ENCODE assay signal across 1 cellular context in the genomic region with DNA sequence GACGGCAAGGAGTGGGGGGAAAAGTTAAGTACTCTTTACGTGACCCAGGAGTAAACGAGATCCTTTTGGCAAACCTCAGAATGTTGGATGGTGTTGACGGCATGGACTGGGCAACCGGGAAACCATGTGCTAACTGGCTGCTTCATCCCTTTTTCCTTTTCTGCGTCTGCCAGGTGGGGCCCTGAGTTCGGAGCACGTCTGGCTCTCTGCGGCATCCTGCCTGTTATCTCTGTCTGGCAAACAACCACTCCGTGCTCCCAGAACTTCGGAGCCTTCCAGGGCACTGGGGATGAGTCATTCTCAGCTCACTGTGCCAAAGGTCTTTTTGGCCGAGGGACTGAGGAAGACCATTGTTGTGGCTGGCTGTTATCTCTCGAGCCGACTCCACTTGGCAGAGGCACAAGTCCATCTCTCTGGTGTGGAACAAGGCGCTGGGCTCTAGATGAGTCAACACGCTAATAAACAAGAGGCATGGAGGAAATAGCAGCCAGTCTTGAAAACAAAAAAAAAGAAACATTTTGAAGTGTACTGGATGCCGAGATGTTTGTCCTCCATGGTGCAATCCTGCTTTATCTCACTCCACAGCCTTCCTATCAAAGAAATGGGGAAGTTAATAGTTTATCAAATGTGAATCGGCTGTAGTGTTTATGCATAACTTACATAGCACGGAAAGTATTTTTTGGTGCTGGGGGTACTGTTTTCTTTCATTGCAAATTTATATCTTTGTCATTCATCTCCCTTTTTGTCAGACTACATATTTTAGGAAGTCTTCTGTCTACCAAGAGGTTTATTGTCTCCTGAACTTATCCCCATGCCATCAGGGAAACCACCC.
TF ChIP-seq lines count a peak whose summit lies in the region.

No MANE protein-coding gene starts in this region.

TF ChIP-seq in HepG2, 621 proteins besides CTCF, POLR2A, EP300 and RAD21 (continued from another document and continues in another):
- TF ChIP-seq, protein P1, sequence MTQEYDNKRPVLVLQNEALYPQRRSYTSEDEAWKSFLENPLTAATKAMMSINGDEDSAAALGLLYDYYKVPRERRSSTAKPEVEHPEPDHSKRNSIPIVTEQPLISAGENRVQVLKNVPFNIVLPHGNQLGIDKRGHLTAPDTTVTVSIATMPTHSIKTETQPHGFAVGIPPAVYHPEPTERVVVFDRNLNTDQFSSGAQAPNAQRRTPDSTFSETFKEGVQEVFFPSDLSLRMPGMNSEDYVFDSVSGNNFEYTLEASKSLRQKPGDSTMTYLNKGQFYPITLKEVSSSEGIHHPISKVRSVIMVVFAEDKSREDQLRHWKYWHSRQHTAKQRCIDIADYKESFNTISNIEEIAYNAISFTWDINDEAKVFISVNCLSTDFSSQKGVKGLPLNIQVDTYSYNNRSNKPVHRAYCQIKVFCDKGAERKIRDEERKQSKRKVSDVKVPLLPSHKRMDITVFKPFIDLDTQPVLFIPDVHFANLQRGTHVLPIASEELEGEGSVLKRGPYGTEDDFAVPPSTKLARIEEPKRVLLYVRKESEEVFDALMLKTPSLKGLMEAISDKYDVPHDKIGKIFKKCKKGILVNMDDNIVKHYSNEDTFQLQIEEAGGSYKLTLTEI (CRISPR knock-in tag; conservative IDR thresholded peaks at IDR 0.05): no peak
- TF ChIP-seq ZNF788 (CRISPR knock-in tag; IDR thresholded peaks at IDR 0.05; ENCODE audit: borderline replicate concordance) (peak; percentile 98), ASH2L (IDR thresholded peaks at IDR 0.05; ENCODE audit: insufficient read length, low read depth, low read length) (peak; percentile 83), ZIK1 (CRISPR knock-in tag; IDR thresholded peaks at IDR 0.05; ENCODE audit: borderline replicate concordance, low read depth) (peak; percentile 83; the same call in 1 of the 2 replicates), ELF4 (CRISPR knock-in tag; IDR thresholded peaks at IDR 0.05; ENCODE audit: borderline replicate concordance) (no peak; the same call in 1 of the 2 replicates), TCF7L2 (IDR thresholded peaks at IDR 0.05; ENCODE audit: low read depth, low read length) (no peak), ZNF724P (CRISPR knock-in tag; IDR thresholded peaks at IDR 0.05; ENCODE audit: borderline replicate concordance) (peak; percentile 81; the same call in 1 of the 2 replicates), MTA1 (CRISPR knock-in tag; IDR thresholded peaks at IDR 0.05; ENCODE audit: borderline replicate concordance) (peak; percentile 97), ZNF274 (CRISPR knock-in tag; IDR thresholded peaks at IDR 0.05) (peak; percentile 94), SIN3A (IDR thresholded peaks at IDR 0.05; ENCODE audit: borderline replicate concordance, low read depth, low read length) (peak; percentile 23; the same call in 1 of the 2 replicates), MYC (CRISPR knock-in tag; IDR thresholded peaks at IDR 0.05; ENCODE audit: borderline replicate concordance) (peak; percentile 91), DNMT3B (CRISPR knock-in tag; conservative IDR thresholded peaks at IDR 0.05) (peak; percentile 96), TAF1 (CRISPR knock-in tag; IDR thresholded peaks at IDR 0.05) (no peak), PAF1 (CRISPR knock-in tag; IDR thresholded peaks at IDR 0.05) (no peak), AGO2 (optimal IDR thresholded peaks at IDR 0.05; ENCODE audit: low read depth, low read length) (no peak), ZNF672 (CRISPR knock-in tag; IDR thresholded peaks at IDR 0.05) (no peak), ZNF343 (CRISPR knock-in tag; IDR thresholded peaks at IDR 0.05) (no peak), ZNF780A (CRISPR knock-in tag; IDR thresholded peaks at IDR 0.05) (no peak), ZNF790 (CRISPR knock-in tag; IDR thresholded peaks at IDR 0.05; ENCODE audit: borderline replicate concordance) (peak; percentile 23; the same call in 1 of the 2 replicates), ARID2 (CRISPR knock-in tag; IDR thresholded peaks at IDR 0.05; ENCODE audit: borderline replicate concordance) (peak; percentile 57; the same call in 1 of the 2 replicates)
- TF ChIP-seq, protein P2, sequence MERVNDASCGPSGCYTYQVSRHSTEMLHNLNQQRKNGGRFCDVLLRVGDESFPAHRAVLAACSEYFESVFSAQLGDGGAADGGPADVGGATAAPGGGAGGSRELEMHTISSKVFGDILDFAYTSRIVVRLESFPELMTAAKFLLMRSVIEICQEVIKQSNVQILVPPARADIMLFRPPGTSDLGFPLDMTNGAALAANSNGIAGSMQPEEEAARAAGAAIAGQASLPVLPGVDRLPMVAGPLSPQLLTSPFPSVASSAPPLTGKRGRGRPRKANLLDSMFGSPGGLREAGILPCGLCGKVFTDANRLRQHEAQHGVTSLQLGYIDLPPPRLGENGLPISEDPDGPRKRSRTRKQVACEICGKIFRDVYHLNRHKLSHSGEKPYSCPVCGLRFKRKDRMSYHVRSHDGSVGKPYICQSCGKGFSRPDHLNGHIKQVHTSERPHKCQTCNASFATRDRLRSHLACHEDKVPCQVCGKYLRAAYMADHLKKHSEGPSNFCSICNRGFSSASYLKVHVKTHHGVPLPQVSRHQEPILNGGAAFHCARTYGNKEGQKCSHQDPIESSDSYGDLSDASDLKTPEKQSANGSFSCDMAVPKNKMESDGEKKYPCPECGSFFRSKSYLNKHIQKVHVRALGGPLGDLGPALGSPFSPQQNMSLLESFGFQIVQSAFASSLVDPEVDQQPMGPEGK (CRISPR knock-in tag; IDR thresholded peaks at IDR 0.05): peak; percentile 77; the same call in 1 of the 2 replicates
- TF ChIP-seq, protein P3, sequence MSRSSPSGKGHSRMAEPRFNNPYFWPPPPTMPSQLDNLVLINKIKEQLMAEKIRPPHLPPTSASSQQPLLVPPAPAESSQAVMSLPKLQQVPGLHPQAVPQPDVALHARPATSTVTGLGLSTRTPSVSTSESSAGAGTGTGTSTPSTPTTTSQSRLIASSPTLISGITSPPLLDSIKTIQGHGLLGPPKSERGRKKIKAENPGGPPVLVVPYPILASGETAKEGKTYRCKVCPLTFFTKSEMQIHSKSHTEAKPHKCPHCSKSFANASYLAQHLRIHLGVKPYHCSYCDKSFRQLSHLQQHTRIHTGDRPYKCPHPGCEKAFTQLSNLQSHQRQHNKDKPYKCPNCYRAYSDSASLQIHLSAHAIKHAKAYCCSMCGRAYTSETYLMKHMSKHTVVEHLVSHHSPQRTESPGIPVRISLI (CRISPR knock-in tag; IDR thresholded peaks at IDR 0.05; ENCODE audit: borderline replicate concordance): peak; percentile 92
- TF ChIP-seq, protein P4, sequence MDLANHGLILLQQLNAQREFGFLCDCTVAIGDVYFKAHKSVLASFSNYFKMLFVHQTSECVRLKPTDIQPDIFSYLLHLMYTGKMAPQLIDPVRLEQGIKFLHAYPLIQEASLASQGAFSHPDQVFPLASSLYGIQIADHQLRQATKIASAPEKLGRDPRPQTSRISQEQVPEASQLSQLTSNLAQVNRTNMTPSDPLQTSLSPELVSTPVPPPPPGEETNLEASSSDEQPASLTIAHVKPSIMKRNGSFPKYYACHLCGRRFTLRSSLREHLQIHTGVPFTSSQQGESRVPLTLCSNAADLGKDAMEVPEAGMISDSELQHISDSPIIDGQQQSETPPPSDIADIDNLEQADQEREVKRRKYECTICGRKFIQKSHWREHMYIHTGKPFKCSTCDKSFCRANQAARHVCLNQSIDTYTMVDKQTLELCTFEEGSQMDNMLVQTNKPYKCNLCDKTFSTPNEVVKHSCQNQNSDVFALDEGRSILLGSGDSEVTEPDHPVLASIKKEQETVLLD (CRISPR knock-in tag; IDR thresholded peaks at IDR 0.05; ENCODE audit: low read depth): no peak
- TF ChIP-seq, protein P5, sequence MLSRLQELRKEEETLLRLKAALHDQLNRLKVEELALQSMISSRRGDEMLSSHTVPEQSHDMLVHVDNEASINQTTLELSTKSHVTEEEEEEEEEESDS (CRISPR knock-in tag; IDR thresholded peaks at IDR 0.05; ENCODE audit: borderline replicate concordance): 0 out of 2 replicates have a peak, but pooled peaks have one; percentile 42
- TF ChIP-seq, protein P6, sequence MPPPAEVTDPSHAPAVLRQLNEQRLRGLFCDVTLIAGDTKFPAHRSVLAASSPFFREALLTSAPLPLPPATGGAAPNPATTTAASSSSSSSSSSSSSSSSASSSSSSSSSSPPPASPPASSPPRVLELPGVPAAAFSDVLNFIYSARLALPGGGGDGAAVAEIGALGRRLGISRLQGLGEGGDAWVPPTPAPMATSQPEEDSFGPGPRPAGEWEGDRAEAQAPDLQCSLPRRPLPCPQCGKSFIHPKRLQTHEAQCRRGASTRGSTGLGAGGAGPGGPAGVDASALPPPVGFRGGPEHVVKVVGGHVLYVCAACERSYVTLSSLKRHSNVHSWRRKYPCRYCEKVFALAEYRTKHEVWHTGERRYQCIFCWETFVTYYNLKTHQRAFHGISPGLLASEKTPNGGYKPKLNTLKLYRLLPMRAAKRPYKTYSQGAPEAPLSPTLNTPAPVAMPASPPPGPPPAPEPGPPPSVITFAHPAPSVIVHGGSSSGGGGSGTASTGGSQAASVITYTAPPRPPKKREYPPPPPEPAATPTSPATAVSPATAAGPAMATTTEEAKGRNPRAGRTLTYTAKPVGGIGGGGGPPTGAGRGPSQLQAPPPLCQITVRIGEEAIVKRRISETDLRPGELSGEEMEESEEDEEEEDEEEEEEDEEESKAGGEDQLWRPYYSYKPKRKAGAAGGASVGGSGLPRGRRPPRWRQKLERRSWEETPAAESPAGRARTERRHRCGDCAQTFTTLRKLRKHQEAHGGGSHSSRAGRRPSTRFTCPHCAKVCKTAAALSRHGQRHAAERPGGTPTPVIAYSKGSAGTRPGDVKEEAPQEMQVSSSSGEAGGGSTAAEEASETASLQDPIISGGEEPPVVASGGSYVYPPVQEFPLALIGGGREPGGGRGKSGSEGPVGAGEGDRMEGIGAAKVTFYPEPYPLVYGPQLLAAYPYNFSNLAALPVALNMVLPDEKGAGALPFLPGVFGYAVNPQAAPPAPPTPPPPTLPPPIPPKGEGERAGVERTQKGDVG (CRISPR knock-in tag; IDR thresholded peaks at IDR 0.05; ENCODE audit: borderline replicate concordance): no peak; the same call in 1 of the 2 replicates
- TF ChIP-seq, protein P7, sequence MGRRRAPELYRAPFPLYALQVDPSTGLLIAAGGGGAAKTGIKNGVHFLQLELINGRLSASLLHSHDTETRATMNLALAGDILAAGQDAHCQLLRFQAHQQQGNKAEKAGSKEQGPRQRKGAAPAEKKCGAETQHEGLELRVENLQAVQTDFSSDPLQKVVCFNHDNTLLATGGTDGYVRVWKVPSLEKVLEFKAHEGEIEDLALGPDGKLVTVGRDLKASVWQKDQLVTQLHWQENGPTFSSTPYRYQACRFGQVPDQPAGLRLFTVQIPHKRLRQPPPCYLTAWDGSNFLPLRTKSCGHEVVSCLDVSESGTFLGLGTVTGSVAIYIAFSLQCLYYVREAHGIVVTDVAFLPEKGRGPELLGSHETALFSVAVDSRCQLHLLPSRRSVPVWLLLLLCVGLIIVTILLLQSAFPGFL (CRISPR knock-in tag; IDR thresholded peaks at IDR 0.05): no peak
- TF ChIP-seq, protein P8, sequence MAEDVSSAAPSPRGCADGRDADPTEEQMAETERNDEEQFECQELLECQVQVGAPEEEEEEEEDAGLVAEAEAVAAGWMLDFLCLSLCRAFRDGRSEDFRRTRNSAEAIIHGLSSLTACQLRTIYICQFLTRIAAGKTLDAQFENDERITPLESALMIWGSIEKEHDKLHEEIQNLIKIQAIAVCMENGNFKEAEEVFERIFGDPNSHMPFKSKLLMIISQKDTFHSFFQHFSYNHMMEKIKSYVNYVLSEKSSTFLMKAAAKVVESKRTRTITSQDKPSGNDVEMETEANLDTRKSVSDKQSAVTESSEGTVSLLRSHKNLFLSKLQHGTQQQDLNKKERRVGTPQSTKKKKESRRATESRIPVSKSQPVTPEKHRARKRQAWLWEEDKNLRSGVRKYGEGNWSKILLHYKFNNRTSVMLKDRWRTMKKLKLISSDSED (CRISPR knock-in tag; IDR thresholded peaks at IDR 0.05): no peak
- TF ChIP-seq, protein P9, sequence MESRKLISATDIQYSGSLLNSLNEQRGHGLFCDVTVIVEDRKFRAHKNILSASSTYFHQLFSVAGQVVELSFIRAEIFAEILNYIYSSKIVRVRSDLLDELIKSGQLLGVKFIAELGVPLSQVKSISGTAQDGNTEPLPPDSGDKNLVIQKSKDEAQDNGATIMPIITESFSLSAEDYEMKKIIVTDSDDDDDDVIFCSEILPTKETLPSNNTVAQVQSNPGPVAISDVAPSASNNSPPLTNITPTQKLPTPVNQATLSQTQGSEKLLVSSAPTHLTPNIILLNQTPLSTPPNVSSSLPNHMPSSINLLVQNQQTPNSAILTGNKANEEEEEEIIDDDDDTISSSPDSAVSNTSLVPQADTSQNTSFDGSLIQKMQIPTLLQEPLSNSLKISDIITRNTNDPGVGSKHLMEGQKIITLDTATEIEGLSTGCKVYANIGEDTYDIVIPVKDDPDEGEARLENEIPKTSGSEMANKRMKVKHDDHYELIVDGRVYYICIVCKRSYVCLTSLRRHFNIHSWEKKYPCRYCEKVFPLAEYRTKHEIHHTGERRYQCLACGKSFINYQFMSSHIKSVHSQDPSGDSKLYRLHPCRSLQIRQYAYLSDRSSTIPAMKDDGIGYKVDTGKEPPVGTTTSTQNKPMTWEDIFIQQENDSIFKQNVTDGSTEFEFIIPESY (CRISPR knock-in tag; IDR thresholded peaks at IDR 0.05): peak; percentile 67; the same call in 1 of the 2 replicates
